Comparison of ENCODE assay signal across 8 cellular contexts in the genomic region with DNA sequence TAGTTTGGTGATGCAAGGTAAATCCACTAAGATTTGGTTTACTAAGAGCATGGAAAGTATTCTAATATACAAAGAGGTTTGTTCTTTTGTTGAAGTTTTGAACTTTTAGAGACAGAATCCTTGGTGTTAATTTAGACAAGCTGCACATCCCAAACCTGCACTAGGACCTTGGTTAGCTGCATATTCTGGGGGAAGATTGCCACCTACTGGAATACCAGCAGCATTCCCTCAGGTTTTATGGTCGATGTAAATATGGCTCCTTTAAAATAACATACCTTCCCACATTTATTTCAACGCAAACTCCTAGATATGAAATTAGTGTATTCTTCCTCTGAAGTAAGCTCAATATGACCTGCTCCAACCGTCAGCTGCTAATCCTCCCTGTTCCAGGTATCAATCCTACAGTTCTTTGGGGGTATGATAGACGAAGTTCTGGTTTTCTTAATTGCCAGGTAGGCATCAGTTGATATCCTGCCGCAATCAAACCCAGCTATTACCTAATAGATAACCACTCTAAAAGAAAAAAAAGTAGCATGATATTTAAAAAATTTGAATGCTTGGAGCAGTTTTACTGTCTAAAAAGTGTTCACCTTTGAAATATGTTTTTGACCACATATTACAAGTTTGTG.
DNase-seq lines count a peak whose midpoint lies in the region; ATAC-seq, FAIRE-seq and TF ChIP-seq lines count a peak whose summit lies in the region.

No MANE protein-coding gene starts in this region.

- H3K27ac ChIP-seq in brain microvascular endothelial cell = no peak overlapping the region
- H3K27ac ChIP-seq in lower lobe of right lung = no peak overlapping the region

- peak; percentile 61 for DNase-seq in DMS153 treated with DMSO at 0.1 percent for 48 hours (lab: John Stamatoyannopoulos, UW; ENCODE audit: unreplicated experiment)
- DNase-seq in HFF-Myc (ENCODE audit: extremely low read depth, low read depth) = peak; percentile 22
- DNase-seq in NCI-H2171 treated with DMSO at 0.1 percent for 48 hours (lab: John Stamatoyannopoulos, UW) = peak; percentile 75
- peak; percentile 4 for DNase-seq in brain microvascular endothelial cell
- DNase-seq in lower lobe of right lung = no peak
- DNase-seq in stimulated activated naive B cell treated with anti-CD40 and anti-IgM and Interleukin-4, amounts not matched to agents 10 μg/mL and 1 μg/mL and 100 μg/mL, for 72 hours = no peak
- no peak for DNase-seq in frontal cortex (ENCODE audit: low spot score in 2 of 2)
- DNase-seq in GM12892 (ENCODE audit: insufficient read length) = no peak

- peak; percentile 65 for TF ChIP-seq CTCF in HFF-Myc (IDR thresholded peaks at IDR 0.05; ENCODE audit: low read depth, low read length, missing control alignments)
- peak; percentile 75 for TF ChIP-seq CTCF in brain microvascular endothelial cell (IDR thresholded peaks at IDR 0.05; ENCODE audit: low read depth, low read length, missing control alignments)
- peak; percentile 51 for TF ChIP-seq CTCF in lower lobe of right lung (IDR thresholded peaks at IDR 0.05)

- intact Hi-C loops in lower lobe of right lung (cut with DNase I) = no loop called here

- peak in 1 of 2 donors; percentile 51 for ATAC-seq in lower lobe of right lung
- no peak for ATAC-seq in stimulated activated naive B cell treated with anti-CD40 and anti-IgM and Interleukin-4, amounts not matched to agents 10 μg/mL and 1 μg/mL and 100 μg/mL, for 72 hours (replicated peaks)

- H3K27me3 Mint-ChIP-seq in stimulated activated naive B cell treated with anti-CD40 and anti-IgM and Interleukin-4, amounts not matched to agents 10 μg/mL and 1 μg/mL and 100 μg/mL, for 72 hours = no peaks in the 10 kb centered on the region

- H3K36me3 ChIP-seq in brain microvascular endothelial cell (replicated peaks) (no peaks in the 10 kb centered on the region), lower lobe of right lung (no peaks in the 10 kb centered on the region)

- H3K4me3 Mint-ChIP-seq in stimulated activated naive B cell treated with anti-CD40 and anti-IgM and Interleukin-4, amounts not matched to agents 10 μg/mL and 1 μg/mL and 100 μg/mL, for 72 hours = no peak overlapping the region

- no peak overlapping the region for H3K27ac Mint-ChIP-seq in stimulated activated naive B cell treated with anti-CD40 and anti-IgM and Interleukin-4, amounts not matched to agents 10 μg/mL and 1 μg/mL and 100 μg/mL, for 72 hours

- no peaks in the 10 kb centered on the region for H3K4me1 Mint-ChIP-seq in stimulated activated naive B cell treated with anti-CD40 and anti-IgM and Interleukin-4, amounts not matched to agents 10 μg/mL and 1 μg/mL and 100 μg/mL, for 72 hours

- TF ChIP-seq POLR2A in GM12892 (IDR thresholded peaks at IDR 0.05; ENCODE audit: low read depth, low read length) = no peak

- no peak overlapping the region for H3K4me3 ChIP-seq in HFF-Myc (replicated peaks; ENCODE audit: low read depth, low read length)
- no peak overlapping the region for H3K4me3 ChIP-seq in brain microvascular endothelial cell (ENCODE audit: low read depth, low read length)
- H3K4me3 ChIP-seq in lower lobe of right lung = no peak overlapping the region

- no peaks in the 10 kb centered on the region for H3K4me1 ChIP-seq in lower lobe of right lung

- H3K27me3 ChIP-seq in brain microvascular endothelial cell (replicated peaks) = no peaks in the 10 kb centered on the region
- no peaks in the 10 kb centered on the region for H3K27me3 ChIP-seq in lower lobe of right lung (ENCODE audit: low read depth)

- no peaks in the 10 kb centered on the region for H3K36me3 Mint-ChIP-seq in stimulated activated naive B cell treated with anti-CD40 and anti-IgM and Interleukin-4, amounts not matched to agents 10 μg/mL and 1 μg/mL and 100 μg/mL, for 72 hours

- H3K9me3 ChIP-seq in lower lobe of right lung = no peaks in the 10 kb centered on the region

- in situ Hi-C loops in brain microvascular endothelial cell (cut with HindIII; ENCODE audit: low pct_ligation_motif_present, low sequenced_read_pairs) = no loop called here

- no peaks in the 10 kb centered on the region for H3K9me3 Mint-ChIP-seq in stimulated activated naive B cell treated with anti-CD40 and anti-IgM and Interleukin-4, amounts not matched to agents 10 μg/mL and 1 μg/mL and 100 μg/mL, for 72 hours

- no peak for FAIRE-seq in frontal cortex (lab: Jason Lieb, UNC)
- FAIRE-seq in GM12892 (lab: Jason Lieb, UNC) = no peak

Comparison
In these comparisons a context has a peak if more than half of its experiments do, and no peak if none do; other contexts are left out.
1. DNase-seq: peak in DMS153 treated with DMSO at 0.1 percent for 48 hours (single experiment), HFF-Myc (single experiment), NCI-H2171 treated with DMSO at 0.1 percent for 48 hours (single experiment) and brain microvascular endothelial cell (single experiment); none in lower lobe of right lung (single experiment), stimulated activated naive B cell treated with anti-CD40 and anti-IgM and Interleukin-4, amounts not matched to agents 10 μg/mL and 1 μg/mL and 100 μg/mL, for 72 hours (single experiment), frontal cortex (0 of 2) and GM12892 (single experiment).
2. Peak in every context shown above with its lines, with median percentiles within 50 percentile points of each other: CTCF ChIP-seq.